13 cellular contexts compared by ENCODE assay signal in the genomic region with DNA sequence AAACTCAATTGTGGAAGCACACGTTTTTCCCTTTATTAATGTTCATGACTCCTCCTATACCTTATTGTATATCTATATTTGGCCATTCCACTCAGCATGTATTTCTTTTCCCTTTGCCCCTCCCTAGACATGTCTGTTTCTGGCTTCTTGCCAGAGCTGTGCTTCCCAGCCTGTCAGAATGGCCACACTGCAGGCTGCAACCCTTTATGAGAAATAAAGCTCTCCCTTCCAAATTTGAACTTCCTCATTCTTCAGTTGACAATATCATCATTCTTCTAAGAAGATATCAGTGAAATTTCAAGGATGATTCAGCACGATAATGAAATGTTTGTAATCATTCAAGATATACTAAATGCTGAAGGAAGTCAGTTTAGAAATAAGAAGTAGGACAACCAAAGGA.
DNase-seq lines count a peak whose midpoint lies in the region; ATAC-seq and TF ChIP-seq lines count a peak whose summit lies in the region.
"Had no signal": no experiment of that assay in that cellular context is flagged by ENCODE, and none has a peak within 500 bp of the region (broad histone marks: within the 10 kb centered on the region; RNA-seq: fewer than 3 reads in every experiment).

No MANE protein-coding gene starts in this region.

- H3K27me3 Mint-ChIP-seq in CD4-positive, alpha-beta T cell: peaks cover 39% of the 10 kb centered on the region

- no peaks in the 10 kb centered on the region for H3K9me3 Mint-ChIP-seq in CD4-positive, alpha-beta T cell
- H3K9me3 Mint-ChIP-seq: CD8-positive, alpha-beta T cell; neural crest cell had no signal

- H3K27me3 ChIP-seq in CD4-positive, alpha-beta T cell (ENCODE audit: control insufficient read depth, insufficient read depth, low read length): peaks cover 16% of the 10 kb centered on the region
- H3K27me3 ChIP-seq: vagina had no signal

- no peak overlapping the region for H3K4me3 Mint-ChIP-seq in CD4-positive, alpha-beta T cell
- H3K4me3 Mint-ChIP-seq: CD8-positive, alpha-beta T cell; neural crest cell had no signal

- no peaks in the 10 kb centered on the region for H3K9me3 ChIP-seq in CD4-positive, alpha-beta T cell (ENCODE audit: control insufficient read depth, low read length)
- H3K9me3 ChIP-seq: vagina had no signal

- no peak overlapping the region for H3K27ac Mint-ChIP-seq in CD4-positive, alpha-beta T cell
- H3K27ac Mint-ChIP-seq: CD8-positive, alpha-beta T cell had no signal

- CTCF ChIA-PET in CD4-positive, alpha-beta T cell (lab: Charles Lee): no interaction called here

- intact Hi-C loops in CD4-positive, alpha-beta T cell (cut with DNase I, micrococcal nuclease): no loop called here

- DNase-seq in DMS 273 (lab: John Stamatoyannopoulos, UW; ENCODE audit: unreplicated experiment): peak; percentile 82
- DNase-seq in MV-4-11 (lab: John Stamatoyannopoulos, UW): peak; percentile 81
- peak; percentile 5 to 86 for DNase-seq in NOMO-1 (lab: John Stamatoyannopoulos, UW; ENCODE audit: unreplicated experiment in 2 of 2)
- DNase-seq in fibroblast of pulmonary artery (ENCODE audit: low read depth): peak; percentile 14
- no peak for DNase-seq in stimulated activated CD4-positive, alpha-beta T cell treated with anti-CD3 and anti-CD28 coated beads, Interleukin-4, amount 100 ng/mL, for 24 hours
- no peak for DNase-seq in CD4-positive, alpha-beta T cell
- DNase-seq: CD8-positive, alpha-beta T cell had no signal

- POLR2A ChIA-PET in CD4-positive, alpha-beta T cell (lab: Charles Lee): no interaction called here

- no peaks in the 10 kb centered on the region for H3K4me1 Mint-ChIP-seq in CD4-positive, alpha-beta T cell (ENCODE audit: low read depth)
- H3K4me1 Mint-ChIP-seq: neural crest cell had no signal

- no peaks in the 10 kb centered on the region for H3K36me3 Mint-ChIP-seq in CD4-positive, alpha-beta T cell (ENCODE audit: low read depth)
- H3K36me3 Mint-ChIP-seq: CD8-positive, alpha-beta T cell had no signal

- H3K27ac ChIP-seq in CD4-positive, alpha-beta T cell (ENCODE audit: low read depth, low read length): no peak overlapping the region
- H3K27ac ChIP-seq: skin epidermis, vagina had no signal

- no peak overlapping the region for H3K4me3 ChIP-seq in fibroblast of pulmonary artery (replicated peaks; ENCODE audit: low read depth, low read length)
- H3K4me3 ChIP-seq: skin epidermis, vagina had no signal

- ATAC-seq in HG02840 (IDR thresholded peaks at IDR 0.05; ENCODE audit: low FRiP score, unreplicated experiment): no peak
- ATAC-seq in CD4-positive, alpha-beta T cell (ENCODE audit: poor library complexity): no peak
- no peak for ATAC-seq in HG03457 (IDR thresholded peaks at IDR 0.05; ENCODE audit: unreplicated experiment)
- ATAC-seq: CD8-positive, alpha-beta T cell; left colon had no signal

- no peak for TF ChIP-seq CTCF in fibroblast of pulmonary artery (IDR thresholded peaks at IDR 0.05; ENCODE audit: low read length, missing control alignments)
- TF ChIP-seq CTCF in CD4-positive, alpha-beta T cell (IDR thresholded peaks at IDR 0.05): no peak

Comparison
In these comparisons a context has a peak if more than half of its experiments do, and no peak if none do; other contexts are left out.
1. DNase-seq: peak in DMS 273 (single experiment), MV-4-11 (single experiment), NOMO-1 (2 of 2) and fibroblast of pulmonary artery (single experiment); none in stimulated activated CD4-positive, alpha-beta T cell treated with anti-CD3 and anti-CD28 coated beads, Interleukin-4, amount 100 ng/mL, for 24 hours (single experiment) and CD4-positive, alpha-beta T cell (0 of 10).